In the genomic region with DNA sequence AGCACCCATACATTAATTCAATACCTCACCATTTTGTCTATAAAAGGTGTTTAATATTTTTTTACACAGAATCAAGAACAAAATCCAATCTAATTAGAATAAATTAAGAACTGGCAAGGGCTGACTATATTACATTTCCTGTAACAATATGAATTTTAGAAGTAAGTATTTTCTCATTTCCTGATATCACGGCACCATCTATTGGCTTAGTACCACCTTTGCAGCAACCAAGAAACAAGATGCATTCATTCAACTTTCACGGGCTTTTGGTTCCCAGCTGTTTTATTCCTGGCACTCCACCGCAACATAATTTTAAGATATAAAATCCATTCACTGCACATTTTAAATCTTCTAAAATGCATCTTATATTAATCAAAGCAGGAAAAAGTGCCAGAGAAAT, we compare ENCODE assay signal across 12 cellular contexts. TPM values are rescaled to one million over a fixed set of nuclear protein-coding genes. Genes with fewer than 3 reads are reported as not detected.
DNase-seq lines count a peak whose midpoint lies in the region; ATAC-seq and TF ChIP-seq lines count a peak whose summit lies in the region.
"Had no signal": no experiment of that assay in that cellular context is flagged by ENCODE, and none has a peak within 500 bp of the region (broad histone marks: within the 10 kb centered on the region; RNA-seq: fewer than 3 reads in every experiment).

No MANE protein-coding gene starts in this region.

- no peak for DNase-seq in AG10803 (ENCODE audit: low read depth)
- DNase-seq in GM12864 (ENCODE audit: low read depth): no peak
- DNase-seq in T-helper 17 cell: no peak
- DNase-seq in fibroblast of mammary gland (ENCODE audit: low read depth): no peak
- DNase-seq in NCI-H2196 treated with DMSO at 0.1 percent for 48 hours (lab: John Stamatoyannopoulos, UW; ENCODE audit: unreplicated experiment): no peak
- DNase-seq in epidermal melanocyte (ENCODE audit: insufficient read length, low spot score): no peak
- DNase-seq in AG08396 (ENCODE audit: low spot score): no peak
- DNase-seq: GF-D8, NCI-H146, NCI-H748 treated with DMSO at 0.1 percent for 48 hours, SHP77 treated with DMSO at 0.1 percent for 48 hours had no signal

- no peaks in the 10 kb centered on the region for H3K27me3 Mint-ChIP-seq in T-helper 17 cell

- H3K36me3 Mint-ChIP-seq in T-helper 17 cell (ENCODE audit: low read depth): peaks cover 9% of the 10 kb centered on the region

- no peaks in the 10 kb centered on the region for H3K9me3 ChIP-seq in T-helper 17 cell (ENCODE audit: control insufficient read depth, low read length, poor library complexity, severe bottlenecking)

- ATAC-seq in T-helper 17 cell (no peak), GM21367 (IDR thresholded peaks at IDR 0.05; ENCODE audit: unreplicated experiment) (no peak)

- H3K4me3 ChIP-seq in AG10803 (ENCODE audit: low read length): no peak overlapping the region
- no peak overlapping the region for H3K4me3 ChIP-seq in GM12864 (ENCODE audit: low read depth, low read length)
- no peak overlapping the region for H3K4me3 ChIP-seq in fibroblast of mammary gland (ENCODE audit: control insufficient read depth, low read depth, low read length)

- H3K4me1 Mint-ChIP-seq in T-helper 17 cell: peaks cover 30% of the 10 kb centered on the region

- H3K27ac Mint-ChIP-seq in T-helper 17 cell: peak overlapping the region; percentile 69

- H3K4me3 Mint-ChIP-seq in T-helper 17 cell: no peak overlapping the region

- TF ChIP-seq CTCF in AG10803 (conservative IDR thresholded peaks at IDR 0.05; ENCODE audit: low read length) (peak; percentile 45), GM12864 (IDR thresholded peaks at IDR 0.05; ENCODE audit: low read depth, low read length, missing control alignments) (peak; percentile 11), fibroblast of mammary gland (conservative IDR thresholded peaks at IDR 0.05; ENCODE audit: control insufficient read depth, insufficient read depth, low read depth, low read length) (peak; percentile 13)

RNA-seq across cellular contexts. Expression of a gene that starts 20.6 kb away (rescaled TPM):
- 10 to 100 TPM; 70.7 to 77.5 TPM for total RNA-seq in T-helper 17 cell

RNA-seq across cellular contexts. Expression of a gene that starts 55.7 kb away (rescaled TPM):
- total RNA-seq in T-helper 17 cell: not detected
